Comparison of ENCODE assay signal across 8 cellular contexts in genomic region chr2:134232868-134233732, GRCh38. TPM values are rescaled to one million over a fixed set of nuclear protein-coding genes. Genes with fewer than 3 reads are reported as not detected.
DNase-seq lines count a peak whose midpoint lies in the region; ATAC-seq and TF ChIP-seq lines count a peak whose summit lies in the region.

No MANE protein-coding gene starts in this region.

- peaks cover 35% of the 10 kb centered on the region for H3K4me1 ChIP-seq in body of pancreas

- no peaks in the 10 kb centered on the region for H3K9me3 ChIP-seq in body of pancreas

- H3K4me1 Mint-ChIP-seq in activated CD4-positive, alpha-beta memory T cell treated with anti-CD3 and anti-CD28 coated beads, Interleukin-2, amount 10 ng/mL, durations not matched to agents 7 days and 5 days = peaks cover 75% of the 10 kb centered on the region

- H3K27me3 Mint-ChIP-seq in activated CD4-positive, alpha-beta memory T cell treated with anti-CD3 and anti-CD28 coated beads, Interleukin-2, amount 10 ng/mL, durations not matched to agents 7 days and 5 days = no peaks in the 10 kb centered on the region

- TF ChIP-seq CTCF in AG10803 (conservative IDR thresholded peaks at IDR 0.05; ENCODE audit: low read length) = peak; percentile 16; the same call in 1 of the 2 replicates
- peak in 1 of 7 experiments; percentile 8 for TF ChIP-seq CTCF in body of pancreas (IDR thresholded peaks at IDR 0.05)

- H3K4me3 Mint-ChIP-seq in activated CD4-positive, alpha-beta memory T cell treated with anti-CD3 and anti-CD28 coated beads, Interleukin-2, amount 10 ng/mL, durations not matched to agents 7 days and 5 days = peak overlapping the region; percentile 27

- peak overlapping the region; percentile 91 for H3K27ac Mint-ChIP-seq in activated CD4-positive, alpha-beta memory T cell treated with anti-CD3 and anti-CD28 coated beads, Interleukin-2, amount 10 ng/mL, durations not matched to agents 7 days and 5 days

- H3K36me3 ChIP-seq in body of pancreas (replicated peaks in 1 of 2; ENCODE audit: insufficient read depth in 1 of 2, low read depth in 2 of 2) = no peaks in the 10 kb centered on the region

- peaks cover 13% of the 10 kb centered on the region for H3K9me3 Mint-ChIP-seq in activated CD4-positive, alpha-beta memory T cell treated with anti-CD3 and anti-CD28 coated beads, Interleukin-2, amount 10 ng/mL, durations not matched to agents 7 days and 5 days

- ATAC-seq in GM19023 (IDR thresholded peaks at IDR 0.05; ENCODE audit: unreplicated experiment) (peak; percentile 24), HG03175 (IDR thresholded peaks at IDR 0.05; ENCODE audit: unreplicated experiment) (peak; percentile 45), sciatic nerve (peak; percentile 36), body of pancreas (no peak)

- POLR2A ChIA-PET in activated CD4-positive, alpha-beta memory T cell treated with anti-CD3 and anti-CD28 coated beads, Interleukin-2, amount 10 ng/mL, durations not matched to agents 7 days and 5 days (lab: Charles Lee) = interaction anchor here (1.3 to 2.6 kb wide), 3 partner anchors 32 to 57 kb away, joined by 3 to 7 read pairs (median 3); no protein-coding TSS in a partner anchor

- no peak for TF ChIP-seq POLR2A in body of pancreas (IDR thresholded peaks at IDR 0.05)

- WGBS in body of pancreas, 2 donors = 72 to 75% methylated on average over 2 of the region's 2 CpGs

- CTCF ChIA-PET in activated CD4-positive, alpha-beta memory T cell treated with anti-CD3 and anti-CD28 coated beads, Interleukin-2, amount 10 ng/mL, durations not matched to agents 7 days and 5 days (lab: Charles Lee) = interaction anchor here (1.2 to 2.9 kb wide), 2 partner anchors 113 to 115 kb away, joined by 4 to 10 read pairs; no protein-coding TSS in a partner anchor

- DNase-seq in AG10803 (ENCODE audit: low read depth) (no peak), sciatic nerve (ENCODE audit: low spot score) (no peak), NCI-H2029 treated with DMSO at 0.1 percent for 48 hours (lab: John Stamatoyannopoulos, UW) (no peak), body of pancreas (no peak), NCI-H345 treated with DMSO at 0.1 percent for 48 hours (lab: John Stamatoyannopoulos, UW; ENCODE audit: unreplicated experiment) (no peak)
- peak; percentile 33 for DNase-seq in activated CD4-positive, alpha-beta memory T cell treated with anti-CD3 and anti-CD28 coated beads, Interleukin-2, amount 10 ng/mL, durations not matched to agents 7 days and 5 days

- H3K4me3 ChIP-seq in AG10803 (ENCODE audit: low read length) = no peak overlapping the region
- H3K4me3 ChIP-seq in body of pancreas = no peak overlapping the region

- no peaks in the 10 kb centered on the region for H3K27me3 ChIP-seq in body of pancreas

- peak overlapping the region in 1 of 4 donors; percentile 17 for H3K27ac ChIP-seq in body of pancreas

- peaks cover 30% of the 10 kb centered on the region for H3K36me3 Mint-ChIP-seq in activated CD4-positive, alpha-beta memory T cell treated with anti-CD3 and anti-CD28 coated beads, Interleukin-2, amount 10 ng/mL, durations not matched to agents 7 days and 5 days (ENCODE audit: low read depth)

- intact Hi-C loops in sciatic nerve (cut with DNase I) = no loop called here
- intact Hi-C loops in body of pancreas (cut with DNase I) = no loop called here

RNA-seq across cellular contexts. Expression of gene MGAT5, which starts 20.8 kb away (rescaled TPM):
- 10 to 100 TPM; 44.5 to 44.9 TPM for total RNA-seq in activated CD4-positive, alpha-beta memory T cell treated with anti-CD3 and anti-CD28 coated beads, Interleukin-2, amount 10 ng/mL, durations not matched to agents 7 days and 5 days
- total RNA-seq in sciatic nerve (49.6 TPM), body of pancreas (10 to 100 TPM; 15.8 to 16.3 TPM)
